In genomic region chr10:32148864-32149256, GRCh38 we compare ENCODE assay signal across 9 cellular contexts.
DNase-seq lines count a peak whose midpoint lies in the region; ATAC-seq and TF ChIP-seq lines count a peak whose summit lies in the region.
"Had no signal": no experiment of that assay in that cellular context is flagged by ENCODE, and none has a peak within 500 bp of the region (broad histone marks: within the 10 kb centered on the region; RNA-seq: fewer than 3 reads in every experiment).

No MANE protein-coding gene starts in this region.

- H3K36me3 ChIP-seq in smooth muscle cell (ENCODE audit: low read depth) (no peaks in the 10 kb centered on the region), tibial nerve (no peaks in the 10 kb centered on the region)

- H3K27ac ChIP-seq in coronary artery (peak overlapping the region; percentile 63 to 82), smooth muscle cell (ENCODE audit: low read depth) (peak overlapping the region; percentile 93), tibial nerve (peak overlapping the region in 2 of 4 donors; percentile 41 to 48)

- DNase-seq in coronary artery (ENCODE audit: low spot score) (no peak), smooth muscle cell (lab: John Stamatoyannopoulos, UW; ENCODE audit: unreplicated experiment) (no peak), tibial nerve (ENCODE audit: low spot score in 2 of 2) (no peak), AG08396 (ENCODE audit: low spot score) (no peak), germinal center (ENCODE audit: low spot score) (no peak)
- DNase-seq: effector CD4-positive, alpha-beta T cell; MV-4-11 had no signal

- H3K27me3 ChIP-seq in smooth muscle cell (ENCODE audit: low read depth) (no peaks in the 10 kb centered on the region), tibial nerve (no peaks in the 10 kb centered on the region)

- peak overlapping the region; percentile 21 for H3K4me2 ChIP-seq in smooth muscle cell

- peak; percentile 26 for ATAC-seq in GM21447 (IDR thresholded peaks at IDR 0.05; ENCODE audit: unreplicated experiment)
- ATAC-seq in HG03108 (IDR thresholded peaks at IDR 0.05; ENCODE audit: unreplicated experiment), result peak; percentile 14

- H4K20me1 ChIP-seq in smooth muscle cell (ENCODE audit: low read depth), result no peaks in the 10 kb centered on the region

- 93% methylated on average over 4 of the region's 4 CpGs for WGBS in smooth muscle cell (ENCODE audit: low lambda C conversion rate)
- WGBS in tibial nerve, 2 donors, result 66 to 78% methylated on average over 4 of the region's 4 CpGs

- H3K4me3 ChIP-seq in coronary artery, result peak overlapping the region; percentile 35
- H3K4me3 ChIP-seq in smooth muscle cell, result no peak overlapping the region
- no peak overlapping the region for H3K4me3 ChIP-seq in tibial nerve

- H2AFZ ChIP-seq in smooth muscle cell (ENCODE audit: low read depth), result peak overlapping the region; percentile 59

- H3K79me2 ChIP-seq in smooth muscle cell (ENCODE audit: low read depth), result no peaks in the 10 kb centered on the region

- TF ChIP-seq CTCF in coronary artery (IDR thresholded peaks at IDR 0.05) (no peak), smooth muscle cell (IDR thresholded peaks at IDR 0.05; ENCODE audit: borderline replicate concordance, insufficient read depth, poor library complexity, severe bottlenecking) (no peak), tibial nerve (IDR thresholded peaks at IDR 0.05) (no peak)

- no peak for TF ChIP-seq POLR2A in tibial nerve (IDR thresholded peaks at IDR 0.05)

- peak overlapping the region; percentile 80 for H3K9ac ChIP-seq in smooth muscle cell (ENCODE audit: low read depth)

- TF ChIP-seq EP300 in tibial nerve (IDR thresholded peaks at IDR 0.05), result no peak

- no peaks in the 10 kb centered on the region for H3K4me1 ChIP-seq in smooth muscle cell (ENCODE audit: low read depth)
- peaks cover 0 to 3% (median 0%) of the 10 kb centered on the region in 4 donors for H3K4me1 ChIP-seq in tibial nerve

- no peaks in the 10 kb centered on the region for H3F3A ChIP-seq in smooth muscle cell (ENCODE audit: low read depth)

- H3K9me3 ChIP-seq in smooth muscle cell (replicated peaks; ENCODE audit: low read depth) (no peaks in the 10 kb centered on the region), tibial nerve (peaks cover 0 to 13% (median 6%) of the 10 kb centered on the region in 4 donors)
